19 cellular contexts compared by ENCODE assay signal in the genomic region with DNA sequence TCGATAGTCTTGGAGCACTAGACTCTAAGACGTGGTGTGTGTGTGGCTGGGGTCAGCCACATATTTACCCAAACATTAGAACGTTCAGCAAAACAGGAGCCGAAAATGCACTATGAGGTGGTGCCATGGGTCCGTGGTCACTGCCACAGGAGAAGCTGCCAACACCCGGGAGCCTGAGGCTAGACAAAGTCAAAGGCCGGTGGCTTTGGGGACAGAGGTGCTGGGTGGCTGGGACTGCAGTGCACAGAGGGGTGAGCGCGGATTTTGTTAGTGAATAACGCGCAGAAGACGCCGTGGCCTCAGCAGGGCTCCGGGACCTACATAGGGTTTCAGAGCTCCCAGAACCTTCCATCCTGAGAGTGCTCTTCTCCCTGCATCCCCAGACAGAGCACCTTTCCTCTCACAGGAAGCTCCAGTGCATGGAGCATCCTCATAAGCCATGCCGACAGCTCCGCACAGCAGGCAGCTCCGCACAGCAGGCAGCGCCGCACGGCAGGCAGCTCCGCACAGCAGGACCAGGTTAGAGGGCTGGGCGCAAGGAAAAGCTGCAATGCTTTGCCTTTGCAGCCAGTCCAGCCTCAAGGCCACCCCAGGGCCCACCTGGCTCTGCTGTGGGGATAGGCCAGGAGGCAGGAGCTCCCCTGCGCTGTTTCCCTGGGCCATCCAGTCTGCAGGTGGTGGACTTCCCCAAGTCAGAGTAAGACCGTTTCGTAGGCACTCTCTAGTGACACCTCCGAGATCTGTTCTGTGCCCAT.
A peak's percentile ranks its signal among the peaks of the same experiment; 100 is the strongest.
DNase-seq lines count a peak whose midpoint lies in the region; ATAC-seq and TF ChIP-seq lines count a peak whose summit lies in the region.
"Had no signal": no experiment of that assay in that cellular context is flagged by ENCODE, and none has a peak within 500 bp of the region (broad histone marks: within the 10 kb centered on the region; RNA-seq: fewer than 3 reads in every experiment).

No MANE protein-coding gene starts in this region.

- H3K36me3 ChIP-seq in osteoblast (ENCODE audit: insufficient read depth, low read length) (no peaks in the 10 kb centered on the region), suprapubic skin (no peaks in the 10 kb centered on the region)
- H3K36me3 ChIP-seq: MG63 had no signal

- H2AFZ ChIP-seq in osteoblast (ENCODE audit: low read length), result no peak overlapping the region
- H2AFZ ChIP-seq: PC-9 had no signal

- no peak overlapping the region for H3K4me3 Mint-ChIP-seq in progenitor cell of endocrine pancreas (ENCODE audit: low read depth)
- H3K4me3 Mint-ChIP-seq: B cell; CD4-positive, CD25-positive, alpha-beta regulatory T cell had no signal

- TF ChIP-seq EP300 in suprapubic skin (IDR thresholded peaks at IDR 0.05), result no peak

- H3K27me3 Mint-ChIP-seq in progenitor cell of endocrine pancreas, result peaks cover 21% of the 10 kb centered on the region
- H3K27me3 Mint-ChIP-seq: B cell; CD4-positive, CD25-positive, alpha-beta regulatory T cell had no signal

- no peak overlapping the region for H3K4me2 ChIP-seq in osteoblast (ENCODE audit: insufficient read depth, low read length)
- H3K4me2 ChIP-seq: PC-9 had no signal

- no peak overlapping the region for H3K4me3 ChIP-seq in osteoblast (ENCODE audit: insufficient read depth, low read length)
- no peak overlapping the region for H3K4me3 ChIP-seq in suprapubic skin
- H3K4me3 ChIP-seq: MG63, PC-9 had no signal

- H3K4me1 ChIP-seq in osteoblast (ENCODE audit: insufficient read depth, low read length), result no peaks in the 10 kb centered on the region
- H3K4me1 ChIP-seq in suprapubic skin, result no peaks in the 10 kb centered on the region

- WGBS in suprapubic skin, result 86% methylated on average over 26 of the region's 26 CpGs

- no peaks in the 10 kb centered on the region for H3K9me3 ChIP-seq in osteoblast (ENCODE audit: low read depth, low read length)
- H3K9me3 ChIP-seq in suprapubic skin, result no peaks in the 10 kb centered on the region
- H3K9me3 ChIP-seq: MG63 had no signal

- H3K79me2 ChIP-seq in osteoblast (ENCODE audit: insufficient read depth, low read length), result no peaks in the 10 kb centered on the region

- H3K27me3 ChIP-seq in osteoblast (ENCODE audit: insufficient read depth, low read length) (no peaks in the 10 kb centered on the region), suprapubic skin (peaks cover 32% of the 10 kb centered on the region)

- no peak for TF ChIP-seq CTCF in osteoblast (IDR thresholded peaks at IDR 0.05; ENCODE audit: extremely low read depth, low read depth, low read length)
- no peak for TF ChIP-seq CTCF in suprapubic skin (IDR thresholded peaks at IDR 0.05)
- no peak for TF ChIP-seq CTCF in progenitor cell of endocrine pancreas (IDR thresholded peaks at IDR 0.05; ENCODE audit: unreplicated experiment)

- no peaks in the 10 kb centered on the region for H3K4me1 Mint-ChIP-seq in progenitor cell of endocrine pancreas (ENCODE audit: low read depth)
- H3K4me1 Mint-ChIP-seq: B cell; CD4-positive, CD25-positive, alpha-beta regulatory T cell had no signal

- H3K27ac Mint-ChIP-seq in progenitor cell of endocrine pancreas, result no peak overlapping the region
- H3K27ac Mint-ChIP-seq: B cell; CD4-positive, CD25-positive, alpha-beta regulatory T cell had no signal

- H4K20me1 ChIP-seq in osteoblast (ENCODE audit: insufficient read depth, low read length), result no peaks in the 10 kb centered on the region

- DNase-seq in NCI-H1417 (lab: John Stamatoyannopoulos, UW), result peak in 2 of 3 experiments; percentile 37 to 45
- no peak for DNase-seq in NCI-H1417 treated with DMSO at 0.1 percent for 48 hours (lab: John Stamatoyannopoulos, UW)
- peak; percentile 45 for DNase-seq in osteoblast (ENCODE audit: insufficient read length, low spot score, missing footprints)
- DNase-seq in suprapubic skin (ENCODE audit: low spot score in 2 of 2), result peak; percentile 39 to 54
- no peak for DNase-seq in progenitor cell of endocrine pancreas (ENCODE audit: low spot score, unreplicated experiment)
- DNase-seq in NCI-H1092 (lab: John Stamatoyannopoulos, UW), result no peak
- DNase-seq: CD4-positive, CD25-positive, alpha-beta regulatory T cell; H7; IMR-90; Karpas-422; MG63; NCI-H1105; NCI-H187 treated with DMSO at 0.1 percent for 48 hours; NCI-H774 had no signal

- H3K36me3 Mint-ChIP-seq in progenitor cell of endocrine pancreas (ENCODE audit: insufficient read depth), result no peaks in the 10 kb centered on the region
- H3K36me3 Mint-ChIP-seq: CD4-positive, CD25-positive, alpha-beta regulatory T cell had no signal

- H3K9me3 Mint-ChIP-seq in progenitor cell of endocrine pancreas (ENCODE audit: low read depth), result no peaks in the 10 kb centered on the region

- TF ChIP-seq POLR2A in suprapubic skin (IDR thresholded peaks at IDR 0.05), result no peak

- H3K27ac ChIP-seq in cingulate gyrus (ENCODE audit: low read depth, low read length) (peak overlapping the region; percentile 87), osteoblast (ENCODE audit: low read depth, low read length) (no peak overlapping the region), suprapubic skin (no peak overlapping the region)
- H3K27ac ChIP-seq: 22Rv1, PC-9 had no signal

- no peak for ATAC-seq in HG02938 (IDR thresholded peaks at IDR 0.05; ENCODE audit: unreplicated experiment)

Comparison
In these comparisons a context has a peak if more than half of its experiments do, and no peak if none do; other contexts are left out.
1. DNase-seq: peak in NCI-H1417 (2 of 3), osteoblast (single experiment) and suprapubic skin (2 of 2); none in NCI-H1417 treated with DMSO at 0.1 percent for 48 hours (single experiment), progenitor cell of endocrine pancreas (single experiment) and NCI-H1092 (single experiment).